ENCODE assay signal across 35 cellular contexts in genomic region chr4:8939887-8940742, GRCh38.
DNase-seq lines count a peak whose midpoint lies in the region; ATAC-seq, FAIRE-seq and TF ChIP-seq lines count a peak whose summit lies in the region.
"Had no signal": no experiment of that assay in that cellular context is flagged by ENCODE, and none has a peak within 500 bp of the region (broad histone marks: within the 10 kb centered on the region; RNA-seq: fewer than 3 reads in every experiment).

No MANE protein-coding gene starts in this region.

- no peaks in the 10 kb centered on the region for H3K79me2 ChIP-seq in K562 (ENCODE audit: control insufficient read depth, insufficient read depth, low read length)

- H3K27me3 ChIP-seq in K562 (ENCODE audit: control insufficient read depth in 2 of 2, insufficient read depth in 2 of 2, low read length in 2 of 2) (peaks cover 0 to 5% of the 10 kb centered on the region in 2 experiments; a peak in 2 of 5 replicates), upper lobe of left lung (no peaks in the 10 kb centered on the region)
- H3K27me3 ChIP-seq: foreskin keratinocyte, ovary had no signal

- POLR2A ChIA-PET in K562 (lab: Yijun Ruan, JAX), result interaction anchor here (0.6 kb wide), 1 partner anchor 662 kb away, joined by 3 read pairs; no protein-coding TSS in a partner anchor

- intact Hi-C loops in K562 (cut with micrococcal nuclease) (loop anchor here (5.0 kb wide), 1 partner anchor 182 kb away; no protein-coding TSS in a partner anchor), mucosa of descending colon (cut with DNase I, micrococcal nuclease) (no loop called here)

- no peak overlapping the region for H2AFZ ChIP-seq in K562 (ENCODE audit: low read depth, low read length)

- H3K9me3 Mint-ChIP-seq in activated T-cell treated with anti-CD3 and anti-CD28 coated beads, Interleukin-2, amount 50 U/mL, for 4 hours, result peaks cover 4% of the 10 kb centered on the region
- H3K9me3 Mint-ChIP-seq: activated CD8-positive, alpha-beta T cell treated with anti-CD3 and anti-CD28 coated beads for 36 hours; activated naive CD8-positive, alpha-beta T cell treated with anti-CD3 and anti-CD28 coated beads, Interleukin-2, amount 10 ng/mL, durations not matched to agents 7 days and 5 days; activated T-helper 2 cell treated with anti-CD3 and anti-CD28 coated beads, Interferon-gamma antibody, Interleukin-2, Interleukin-4, amounts not matched to agents 10 μg/mL and 5 μg/mL and 100 μg/mL, durations not matched to agents 14 hours and 24 hours and 36 hours; CD4-positive, alpha-beta T cell; effector memory CD8-positive, alpha-beta T cell had no signal

- peaks cover 2% of the 10 kb centered on the region for H3K27me3 Mint-ChIP-seq in activated T-cell treated with anti-CD3 and anti-CD28 coated beads, Interleukin-2, amount 50 U/mL, for 4 hours (ENCODE audit: low read depth)
- H3K27me3 Mint-ChIP-seq: activated CD8-positive, alpha-beta T cell treated with anti-CD3 and anti-CD28 coated beads for 36 hours; activated naive CD8-positive, alpha-beta T cell treated with anti-CD3 and anti-CD28 coated beads, Interleukin-2, amount 10 ng/mL, durations not matched to agents 7 days and 5 days; CD4-positive, alpha-beta T cell had no signal

- peak; percentile 44 for DNase-seq in DMS 273 (lab: John Stamatoyannopoulos, UW; ENCODE audit: unreplicated experiment)
- no peak for DNase-seq in DMS 273 treated with DMSO at 0.1 percent for 48 hours (lab: John Stamatoyannopoulos, UW)
- DNase-seq in K562 (ENCODE audit: extremely low read depth in 1 of 4, low spot score in 3 of 4), result peak in 2 of 4 experiments; percentile 3
- DNase-seq in mucosa of descending colon, result no peak
- no peak for DNase-seq in upper lobe of left lung
- DNase-seq in activated T-cell treated with anti-CD3 and anti-CD28 coated beads, Interleukin-2, amount 50 U/mL, for 4 hours, result no peak
- DNase-seq: activated CD8-positive, alpha-beta T cell treated with anti-CD3 and anti-CD28 coated beads for 36 hours; activated naive CD8-positive, alpha-beta T cell treated with anti-CD3 and anti-CD28 coated beads, Interleukin-2, amount 10 ng/mL, durations not matched to agents 7 days and 5 days; CD4-positive, alpha-beta T cell; effector memory CD8-positive, alpha-beta T cell; foreskin keratinocyte; heart left ventricle; left ventricle myocardium inferior; naive B cell; NCI-H1092 treated with DMSO at 0.1 percent for 48 hours; NCI-H2029; NCI-H526; ovary; retina; stimulated activated CD4-positive, alpha-beta T cell treated with anti-CD3 and anti-CD28 coated beads, Interleukin-12 subunit alpha, Interleukin-12 subunit beta, amount 100 ng/mL, for 4 hours; stimulated activated CD4-positive, alpha-beta T cell treated with anti-CD3 and anti-CD28 coated beads, Interleukin-4, amount 100 ng/mL, for 24 hours had no signal

- TF ChIP-seq POLR2A in K562 (conservative IDR thresholded peaks at IDR 0.05), result no peak
- TF ChIP-seq POLR2A in upper lobe of left lung (IDR thresholded peaks at IDR 0.05), result no peak

- TF ChIP-seq CTCF in K562 (IDR thresholded peaks at IDR 0.05 in 2 of 3, conservative IDR thresholded peaks at IDR 0.05 in 1 of 3; ENCODE audit: insufficient read depth in 2 of 3, low read depth in 1 of 3, low read length in 3 of 3) (no peak), mucosa of descending colon (IDR thresholded peaks at IDR 0.05) (no peak), upper lobe of left lung (IDR thresholded peaks at IDR 0.05) (no peak)

- H4K20me1 ChIP-seq in K562 (replicated peaks; ENCODE audit: control insufficient read depth, insufficient read depth, low read length), result no peaks in the 10 kb centered on the region

- H3K9me3 ChIP-seq in K562 (replicated peaks; ENCODE audit: control insufficient read depth, insufficient read depth, low read depth, low read length) (no peaks in the 10 kb centered on the region), mucosa of descending colon (no peaks in the 10 kb centered on the region), upper lobe of left lung (no peaks in the 10 kb centered on the region)
- H3K9me3 ChIP-seq: ovary, suprapubic skin had no signal

- H3K27ac ChIP-seq in K562 (ENCODE audit: extremely low read depth, low read depth, low read length), result no peak overlapping the region
- H3K27ac ChIP-seq in upper lobe of left lung, result no peak overlapping the region
- H3K27ac ChIP-seq: 22Rv1, coronary artery, foreskin keratinocyte, heart left ventricle, left ventricle myocardium inferior, ovary, suprapubic skin had no signal

- BruUV-seq in K562 (replicated peaks; lab: Mats Ljungman, UMichigan), result no TSS peak

- H3K4me2 ChIP-seq in K562 (ENCODE audit: insufficient read depth, low read length), result no peak overlapping the region

- H3K4me1 ChIP-seq in K562 (replicated peaks in 1 of 2; ENCODE audit: control insufficient read depth in 2 of 2, insufficient read depth in 2 of 2, low read length in 2 of 2) (no peaks in the 10 kb centered on the region; a peak in 1 of 5 replicates), mucosa of descending colon (ENCODE audit: low read depth) (no peaks in the 10 kb centered on the region), upper lobe of left lung (no peaks in the 10 kb centered on the region)
- H3K4me1 ChIP-seq: foreskin keratinocyte, heart left ventricle, left ventricle myocardium inferior, suprapubic skin had no signal

- CTCF ChIA-PET in K562 (lab: Yijun Ruan, JAX; ENCODE audit: low intra/inter-chr PET ratio), result no interaction called here

- no peaks in the 10 kb centered on the region for H3K4me1 Mint-ChIP-seq in activated T-cell treated with anti-CD3 and anti-CD28 coated beads, Interleukin-2, amount 50 U/mL, for 4 hours (ENCODE audit: low read depth)
- H3K4me1 Mint-ChIP-seq: activated naive CD8-positive, alpha-beta T cell treated with anti-CD3 and anti-CD28 coated beads, Interleukin-2, amount 10 ng/mL, durations not matched to agents 7 days and 5 days; stimulated activated memory B cell treated with anti-CD40 and anti-IgM and Interleukin-4, amounts not matched to agents 10 μg/mL and 1 μg/mL and 100 μg/mL, for 72 hours had no signal

- TF ChIP-seq EP300 in K562 (IDR thresholded peaks at IDR 0.05; ENCODE audit: low read length) (no peak), upper lobe of left lung (IDR thresholded peaks at IDR 0.05) (no peak)

- ATAC-seq in K562 (no peak), mucosa of descending colon (peak; percentile 13), upper lobe of left lung (ENCODE audit: low FRiP score in 2 of 2) (peak; percentile 19 to 37), GM21360 (IDR thresholded peaks at IDR 0.05; ENCODE audit: unreplicated experiment) (no peak), HG02981 (IDR thresholded peaks at IDR 0.05; ENCODE audit: unreplicated experiment) (no peak)
- ATAC-seq in activated T-cell treated with anti-CD3 and anti-CD28 coated beads, Interleukin-2, amount 50 U/mL, for 4 hours, result no peak
- ATAC-seq: activated CD4-positive, CD25-positive, alpha-beta regulatory T cell treated with anti-CD3 and anti-CD28 coated beads, Interleukin-2, amount 50 U/mL, for 24 hours; activated CD8-positive, alpha-beta T cell treated with anti-CD3 and anti-CD28 coated beads for 36 hours; effector memory CD8-positive, alpha-beta T cell; esophagus mucosa; foreskin keratinocyte; heart left ventricle had no signal

- no peak overlapping the region for H3K4me3 ChIP-seq in K562
- no peak overlapping the region for H3K4me3 ChIP-seq in mucosa of descending colon
- no peak overlapping the region for H3K4me3 ChIP-seq in upper lobe of left lung
- H3K4me3 ChIP-seq: coronary artery, heart left ventricle, left ventricle myocardium inferior, ovary, suprapubic skin had no signal

- TF ChIP-seq RAD21 in K562 (CRISPR knock-in tag; conservative IDR thresholded peaks at IDR 0.05 in 1 of 2, IDR thresholded peaks at IDR 0.05 in 1 of 2), result no peak

- no peak for FAIRE-seq in K562 (lab: Jason Lieb, UNC)
- FAIRE-seq: astrocyte, D721Med, GM12892, TTC549, urothelium cell line had no signal

- no peaks in the 10 kb centered on the region for H3K36me3 Mint-ChIP-seq in activated T-cell treated with anti-CD3 and anti-CD28 coated beads, Interleukin-2, amount 50 U/mL, for 4 hours (ENCODE audit: insufficient read depth)
- H3K36me3 Mint-ChIP-seq: activated naive CD8-positive, alpha-beta T cell treated with anti-CD3 and anti-CD28 coated beads, Interleukin-2, amount 10 ng/mL, durations not matched to agents 7 days and 5 days; naive B cell; stimulated activated memory B cell treated with anti-CD40 and anti-IgM and Interleukin-4, amounts not matched to agents 10 μg/mL and 1 μg/mL and 100 μg/mL, for 72 hours had no signal

- 1% methylated on average over 16 of the region's 30 CpGs for WGBS in K562 (ENCODE audit: insufficient coverage, low coverage, missing lambda C conversion rate)
- WGBS in upper lobe of left lung, 2 donors, result 9 to 41% methylated on average over 9 to 26 of the region's 30 CpGs

- H3K9me1 ChIP-seq in K562 (ENCODE audit: control insufficient read depth, insufficient read depth, low read length), result no peaks in the 10 kb centered on the region

- no peaks in the 10 kb centered on the region for H3K36me3 ChIP-seq in K562 (ENCODE audit: control insufficient read depth, insufficient read depth, low read length)
- no peaks in the 10 kb centered on the region for H3K36me3 ChIP-seq in mucosa of descending colon (ENCODE audit: low read depth)
- no peaks in the 10 kb centered on the region for H3K36me3 ChIP-seq in upper lobe of left lung
- H3K36me3 ChIP-seq: heart left ventricle, left ventricle myocardium inferior, ovary, suprapubic skin had no signal

- in situ Hi-C loops in K562 (cut with MboI), result no loop called here

- H3K9ac ChIP-seq in K562 (ENCODE audit: insufficient read depth in 1 of 2, low read depth in 2 of 2, low read length in 2 of 2), result no peak overlapping the region

- H3K4me3 Mint-ChIP-seq in activated T-cell treated with anti-CD3 and anti-CD28 coated beads, Interleukin-2, amount 50 U/mL, for 4 hours, result no peak overlapping the region
- H3K4me3 Mint-ChIP-seq: activated CD8-positive, alpha-beta T cell treated with anti-CD3 and anti-CD28 coated beads for 36 hours; activated naive CD8-positive, alpha-beta T cell treated with anti-CD3 and anti-CD28 coated beads, Interleukin-2, amount 10 ng/mL, durations not matched to agents 7 days and 5 days; CD4-positive, alpha-beta T cell; effector memory CD8-positive, alpha-beta T cell; stimulated activated memory B cell treated with anti-CD40 and anti-IgM and Interleukin-4, amounts not matched to agents 10 μg/mL and 1 μg/mL and 100 μg/mL, for 72 hours had no signal

TF ChIP-seq in K562, 482 proteins besides CTCF, POLR2A, EP300 and RAD21 (continues in another document):
- TF ChIP-seq, protein P1, sequence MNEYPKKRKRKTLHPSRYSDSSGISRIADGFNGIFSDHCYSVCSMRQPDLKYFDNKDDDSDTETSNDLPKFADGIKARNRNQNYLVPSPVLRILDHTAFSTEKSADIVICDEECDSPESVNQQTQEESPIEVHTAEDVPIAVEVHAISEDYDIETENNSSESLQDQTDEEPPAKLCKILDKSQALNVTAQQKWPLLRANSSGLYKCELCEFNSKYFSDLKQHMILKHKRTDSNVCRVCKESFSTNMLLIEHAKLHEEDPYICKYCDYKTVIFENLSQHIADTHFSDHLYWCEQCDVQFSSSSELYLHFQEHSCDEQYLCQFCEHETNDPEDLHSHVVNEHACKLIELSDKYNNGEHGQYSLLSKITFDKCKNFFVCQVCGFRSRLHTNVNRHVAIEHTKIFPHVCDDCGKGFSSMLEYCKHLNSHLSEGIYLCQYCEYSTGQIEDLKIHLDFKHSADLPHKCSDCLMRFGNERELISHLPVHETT (CRISPR knock-in tag; conservative IDR thresholded peaks at IDR 0.05 in 1 of 2, IDR thresholded peaks at IDR 0.05 in 1 of 2), result no peak
- no peak for TF ChIP-seq ZNF133 (CRISPR knock-in tag; IDR thresholded peaks at IDR 0.05)

Comparison
In these comparisons a context has a peak if more than half of its experiments do, and no peak if none do; other contexts are left out.
1. ATAC-seq: peak in mucosa of descending colon (single experiment) and upper lobe of left lung (2 of 2); none in K562 (single experiment), GM21360 (single experiment), activated T-cell treated with anti-CD3 and anti-CD28 coated beads, Interleukin-2, amount 50 U/mL, for 4 hours (0 of 2) and HG02981 (single experiment).